Comparison of ENCODE assay signal across 16 cellular contexts in the genomic region with DNA sequence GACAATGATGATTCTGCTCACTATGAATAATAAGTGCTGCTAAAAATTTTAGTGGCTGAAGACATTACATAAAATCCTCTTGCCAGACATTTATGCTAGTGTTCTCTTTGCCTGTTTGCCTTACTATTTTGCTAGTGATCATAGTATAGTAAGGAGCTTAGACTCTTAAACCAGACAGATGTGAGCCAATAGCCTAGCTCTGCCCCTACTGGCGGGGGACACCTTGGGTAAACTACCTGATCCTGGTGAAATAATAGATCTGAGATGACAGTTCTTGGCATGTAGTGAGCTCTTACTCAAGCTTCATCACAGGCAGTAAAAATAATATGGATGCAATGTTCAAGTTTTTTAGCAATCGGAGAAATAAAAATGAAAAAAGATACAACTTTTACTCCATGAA. TPM values are rescaled to one million over a fixed set of nuclear protein-coding genes. Genes with fewer than 3 reads are reported as not detected.
DNase-seq lines count a peak whose midpoint lies in the region; ATAC-seq and TF ChIP-seq lines count a peak whose summit lies in the region.
"Had no signal": no experiment of that assay in that cellular context is flagged by ENCODE, and none has a peak within 500 bp of the region (broad histone marks: within the 10 kb centered on the region; RNA-seq: fewer than 3 reads in every experiment).

No MANE protein-coding gene starts in this region.

- H3K36me3 ChIP-seq in GM23338 (ENCODE audit: insufficient read depth) (no peaks in the 10 kb centered on the region), HCT116 (ENCODE audit: control insufficient read depth in 1 of 2, insufficient read depth in 2 of 2, low read length in 2 of 2) (no peaks in the 10 kb centered on the region), PC-3 (ENCODE audit: low read depth, low read length) (no peaks in the 10 kb centered on the region), brain microvascular endothelial cell (replicated peaks) (no peaks in the 10 kb centered on the region), GM23248 (ENCODE audit: low read depth) (no peaks in the 10 kb centered on the region)
- H3K36me3 ChIP-seq: BE2C, HAP-1 had no signal

- H3K9me2 ChIP-seq in GM23338 (ENCODE audit: insufficient read depth) = 0 out of 2 replicates have a peak, but pooled peaks cover 2% of the 10 kb centered on the region
- H3K9me2 ChIP-seq in HCT116 (ENCODE audit: insufficient read depth) = no peaks in the 10 kb centered on the region
- no peaks in the 10 kb centered on the region for H3K9me2 ChIP-seq in PC-3 (replicated peaks; ENCODE audit: low read length)
- no peaks in the 10 kb centered on the region for H3K9me2 ChIP-seq in GM23248 (ENCODE audit: insufficient read depth)

- H3K27ac ChIP-seq in GM23338 (ENCODE audit: low read depth) (no peak overlapping the region), HCT116 (ENCODE audit: low read depth, low read length) (no peak overlapping the region), PC-3 (ENCODE audit: low read length) (no peak overlapping the region), brain microvascular endothelial cell (no peak overlapping the region), GM23248 (no peak overlapping the region)
- H3K27ac ChIP-seq: C4-2B had no signal

- WGBS in GM23248 (ENCODE audit: low coverage in 1 of 2, low lambda C conversion rate in 2 of 2, missing lambda C conversion rate in 2 of 2), 2 experiments = 94 to 97% methylated on average over 2 of the region's 2 CpGs

- H3K27me3 ChIP-seq in GM23338 (ENCODE audit: insufficient read depth) = no peaks in the 10 kb centered on the region
- no peaks in the 10 kb centered on the region for H3K27me3 ChIP-seq in HCT116 (ENCODE audit: insufficient read depth, low read length)
- no peaks in the 10 kb centered on the region for H3K27me3 ChIP-seq in PC-3 (ENCODE audit: low read length)
- no peaks in the 10 kb centered on the region for H3K27me3 ChIP-seq in brain microvascular endothelial cell (replicated peaks)
- no peaks in the 10 kb centered on the region for H3K27me3 ChIP-seq in GM23248 (replicated peaks; ENCODE audit: insufficient read depth)
- H3K27me3 ChIP-seq: BE2C had no signal

- no peaks in the 10 kb centered on the region for H3K36me3 Mint-ChIP-seq in GM23338 (ENCODE audit: low read depth)
- H3K36me3 Mint-ChIP-seq: IgD-negative memory B cell had no signal

- intact Hi-C loops in HCT116 (cut with micrococcal nuclease) = no loop called here
- intact Hi-C loops in PC-3 (cut with micrococcal nuclease) = no loop called here

- no peak overlapping the region for H3K27ac Mint-ChIP-seq in GM23338
- H3K27ac Mint-ChIP-seq: CD4-positive, alpha-beta T cell; IgD-negative memory B cell had no signal

- H3K9ac ChIP-seq in HCT116 (ENCODE audit: low read length) = no peak overlapping the region
- H3K9ac ChIP-seq in PC-3 (ENCODE audit: low read length) = no peak overlapping the region
- no peak overlapping the region for H3K9ac ChIP-seq in GM23248

- H3K4me1 ChIP-seq in GM23338 (ENCODE audit: insufficient read depth) (no peaks in the 10 kb centered on the region), HCT116 (ENCODE audit: control insufficient read depth in 1 of 2, insufficient read depth in 2 of 2, low read length in 2 of 2) (peaks cover 0 to 16% of the 10 kb centered on the region in 2 experiments; a peak in 2 of 4 replicates), PC-3 (ENCODE audit: insufficient read depth, low read length) (peaks cover 51% of the 10 kb centered on the region), GM23248 (ENCODE audit: insufficient read depth) (peaks cover 28% of the 10 kb centered on the region)
- H3K4me1 ChIP-seq: BE2C, Caco-2 had no signal

- no peak for TF ChIP-seq RAD21 in HCT116 (IDR thresholded peaks at IDR 0.05; ENCODE audit: low read depth)

- TF ChIP-seq CTCF in GM23338 (conservative IDR thresholded peaks at IDR 0.05; ENCODE audit: low read depth in 2 of 2) (peak; percentile 11 to 28; a peak in 2 of 4 replicates), HCT116 (IDR thresholded peaks at IDR 0.05 in 2 of 3, conservative IDR thresholded peaks at IDR 0.05 in 1 of 3; ENCODE audit: borderline replicate concordance in 1 of 3, insufficient read depth in 1 of 3, low read depth in 2 of 3, low read length in 2 of 3) (peak in 1 of 3 experiments; percentile 29; a peak in 1 of 6 replicates), PC-3 (conservative IDR thresholded peaks at IDR 0.05; ENCODE audit: low read depth, low read length) (no peak), brain microvascular endothelial cell (IDR thresholded peaks at IDR 0.05; ENCODE audit: low read depth, low read length, missing control alignments) (peak; percentile 7)

- H3K9me3 Mint-ChIP-seq in GM23338 = no peaks in the 10 kb centered on the region
- H3K9me3 Mint-ChIP-seq: CD4-positive, alpha-beta T cell; IgD-negative memory B cell had no signal

- H4K20me1 ChIP-seq in GM23338 (replicated peaks; ENCODE audit: insufficient read depth) (no peaks in the 10 kb centered on the region), HCT116 (ENCODE audit: insufficient read depth) (no peaks in the 10 kb centered on the region), PC-3 (ENCODE audit: low read length) (no peaks in the 10 kb centered on the region), GM23248 (ENCODE audit: insufficient read depth) (no peaks in the 10 kb centered on the region)

- H3K4me3 ChIP-seq in GM23338 (no peak overlapping the region), HCT116 (replicated peaks in 1 of 2; ENCODE audit: low read depth in 1 of 2, low read length in 2 of 2) (no peak overlapping the region), PC-3 (ENCODE audit: low read length) (no peak overlapping the region), brain microvascular endothelial cell (ENCODE audit: low read depth, low read length) (no peak overlapping the region), GM23248 (no peak overlapping the region)
- H3K4me3 ChIP-seq: HAP-1 had no signal

- H3K4me2 ChIP-seq in GM23338 (no peak overlapping the region), HCT116 (ENCODE audit: low read length) (no peak overlapping the region), PC-3 (ENCODE audit: low read length) (no peak overlapping the region), GM23248 (ENCODE audit: unreplicated experiment) (no peak overlapping the region)

- DNase-seq in GM23338 (ENCODE audit: low spot score) = no peak
- DNase-seq in HCT116 (ENCODE audit: low read depth, low spot score) = no peak
- DNase-seq in PC-3 = peak; percentile 17
- DNase-seq in brain microvascular endothelial cell = no peak
- no peak for DNase-seq in NCI-H82 (lab: John Stamatoyannopoulos, UW)
- no peak for DNase-seq in GM23248
- no peak for DNase-seq in ACHN
- DNase-seq: BE2C; Caco-2; CD4-positive, alpha-beta T cell; KG1 had no signal

- H3F3A ChIP-seq in GM23338 (replicated peaks; ENCODE audit: low read depth) (no peaks in the 10 kb centered on the region), PC-3 (ENCODE audit: low read length, unreplicated experiment) (peaks cover 8% of the 10 kb centered on the region), GM23248 (ENCODE audit: insufficient read depth) (peaks cover 12% of the 10 kb centered on the region)

- H3K4me1 Mint-ChIP-seq in GM23338 = no peaks in the 10 kb centered on the region

- CTCF ChIA-PET in HCT116 (lab: Charles Lee) = interaction anchor here (1.5 kb wide), 1 partner anchor 28 kb away, joined by 4 read pairs; a partner anchor contains a TSS
- CTCF ChIA-PET in PC-3 (lab: Charles Lee) = no interaction called here

- H2AFZ ChIP-seq in GM23338 = peak overlapping the region; percentile 74; the same call in 1 of the 2 replicates
- peak overlapping the region; percentile 20 for H2AFZ ChIP-seq in HCT116 (ENCODE audit: low read depth, low read length, poor library complexity, severe bottlenecking)
- no peak overlapping the region for H2AFZ ChIP-seq in PC-3 (ENCODE audit: low read length)
- no peak overlapping the region for H2AFZ ChIP-seq in GM23248

- no peak for TF ChIP-seq POLR2A in HCT116 (IDR thresholded peaks at IDR 0.05; ENCODE audit: borderline replicate concordance, extremely low read depth, insufficient read depth, insufficient read length)

- H3K79me2 ChIP-seq in GM23338 (replicated peaks; ENCODE audit: insufficient read depth) (no peaks in the 10 kb centered on the region), HCT116 (ENCODE audit: insufficient read depth, low read length) (no peaks in the 10 kb centered on the region), PC-3 (ENCODE audit: low read length) (no peaks in the 10 kb centered on the region), GM23248 (ENCODE audit: insufficient read depth) (no peaks in the 10 kb centered on the region)

- POLR2A ChIA-PET in HCT116 (lab: Charles Lee) = no interaction called here
- POLR2A ChIA-PET in PC-3 (lab: Charles Lee; ENCODE audit: unreplicated experiment) = no interaction called here

- no peak overlapping the region for H3K4me3 Mint-ChIP-seq in GM23338
- H3K4me3 Mint-ChIP-seq: CD4-positive, alpha-beta T cell had no signal

- H3K27me3 Mint-ChIP-seq in GM23338 (ENCODE audit: insufficient read depth, low read depth, poor library complexity) = peaks cover 3% of the 10 kb centered on the region
- H3K27me3 Mint-ChIP-seq: CD4-positive, alpha-beta T cell; IgD-negative memory B cell had no signal

- H3K9me3 ChIP-seq in HCT116 (ENCODE audit: control insufficient read depth in 1 of 2, insufficient read depth in 1 of 2, low read depth in 1 of 2, low read length in 2 of 2) = no peaks in the 10 kb centered on the region
- no peaks in the 10 kb centered on the region for H3K9me3 ChIP-seq in PC-3 (ENCODE audit: low read length)
- no peaks in the 10 kb centered on the region for H3K9me3 ChIP-seq in GM23248 (ENCODE audit: low read depth)
- H3K9me3 ChIP-seq: BE2C, Caco-2, HAP-1 had no signal

- RAD21 ChIA-PET in HCT116 (lab: Charles Lee; ENCODE audit: low non-redundant PET in 1 of 2, low total read pairs in 2 of 2, uncharacterized antibody in 2 of 2, unreplicated experiment in 2 of 2) = no interaction called here

- ATAC-seq in GM23338 (no peak), HCT116 (peak; percentile 68), PC-3 (no peak)

- BruUV-seq in HCT116 (replicated peaks; lab: Mats Ljungman, UMichigan) = no TSS peak
- BruUV-seq in PC-3 (replicated peaks; lab: Mats Ljungman, UMichigan) = no TSS peak

- in situ Hi-C loops in brain microvascular endothelial cell (cut with HindIII; ENCODE audit: low pct_ligation_motif_present, low sequenced_read_pairs) = no loop called here
- in situ Hi-C loops in GM23248 (cut with MboI) = no loop called here
- in situ Hi-C loops in ACHN (cut with HindIII; ENCODE audit: low pct_ligation_motif_present, low pct_unique_long_range_greater_than_20kb, low sequenced_read_pairs) = no loop called here

RNA-seq across cellular contexts. Expression of a gene that starts 18.8 kb away (rescaled TPM):
- not detected in 2 replicates for total RNA-seq in GM23338 (2014; rRNA removed; shearing (Covaris generic))
- polyA plus RNA-seq in GM23338 (2016; fragmentation: Nextera tagmentation; extraction: Ambion mirVana) (not detected in 2 replicates), GM23248 (2016; fragmentation: Nextera tagmentation; extraction: Ambion mirVana) (not detected in 2 replicates)
- total RNA-seq in HCT116 (2021; ENCODE audit: unreplicated experiment) (0.15 TPM), PC-3 (2014; rRNA removed) (0.18 TPM in 1 of 2 replicates, not detected in the other)
- polyA plus RNA-seq in HCT116 (2012) = 0.04 and 0.10 TPM in 2 replicates
- total RNA-seq in GM23248 (2014; rRNA removed; shearing (Covaris generic)) = not detected in 2 replicates
- total RNA-seq: A172, Caco-2, H1 had no signal
- polyA plus RNA-seq: IgD-negative memory B cell had no signal

RNA-seq across cellular contexts. Expression of a gene that starts 27.9 kb away (rescaled TPM):
- total RNA-seq in GM23338 (2014; rRNA removed; shearing (Covaris generic)) = 22.5 and 23.6 TPM in 2 replicates
- polyA plus RNA-seq in GM23338 (2016; fragmentation: Nextera tagmentation; extraction: Ambion mirVana) = 7.3 and 8.6 TPM in 2 replicates
- 17.2 TPM for total RNA-seq in HCT116 (2021; ENCODE audit: unreplicated experiment)
- polyA plus RNA-seq in HCT116 (2012) = 6.0 and 7.8 TPM in 2 replicates
- total RNA-seq in PC-3 (2014; rRNA removed) = 15.4 and 18.1 TPM in 2 replicates
- total RNA-seq in GM23248 (2014; rRNA removed; shearing (Covaris generic)) = 35.7 and 39.3 TPM in 2 replicates
- 15.1 and 16.9 TPM in 2 replicates for polyA plus RNA-seq in GM23248 (2016; fragmentation: Nextera tagmentation; extraction: Ambion mirVana)

RNA-seq across cellular contexts. Expression of a gene that starts 45.2 kb away (rescaled TPM):
- total RNA-seq in GM23338 (2014; rRNA removed; shearing (Covaris generic)) = not detected in 2 replicates
- not detected in 2 replicates for polyA plus RNA-seq in GM23338 (2016; fragmentation: Nextera tagmentation; extraction: Ambion mirVana)
- total RNA-seq in HCT116 (2021; ENCODE audit: unreplicated experiment) = not detected
- polyA plus RNA-seq in HCT116 (2012) = not detected in 2 replicates
- 0.36 and 0.86 TPM in 2 replicates for total RNA-seq in PC-3 (2014; rRNA removed)
- total RNA-seq in GM23248 (2014; rRNA removed; shearing (Covaris generic)) = not detected in 2 replicates
- polyA plus RNA-seq in GM23248 (2016; fragmentation: Nextera tagmentation; extraction: Ambion mirVana) = not detected in 2 replicates
- total RNA-seq: A172; Caco-2; CD4-positive, alpha-beta T cell; H1 had no signal
- polyA plus RNA-seq: IgD-negative memory B cell had no signal

RNA-seq across cellular contexts. Expression of a gene that starts 54.9 kb away (rescaled TPM):
- total RNA-seq in GM23338 (2014; rRNA removed; shearing (Covaris generic)) = 0.10 TPM in 1 of 2 replicates, not detected in the other
- polyA plus RNA-seq in GM23338 (2016; fragmentation: Nextera tagmentation; extraction: Ambion mirVana) (0.13 TPM in 1 of 2 replicates, not detected in the other), GM23248 (2016; fragmentation: Nextera tagmentation; extraction: Ambion mirVana) (not detected in 2 replicates)
- total RNA-seq in HCT116 (2021; ENCODE audit: unreplicated experiment) (not detected), PC-3 (2014; rRNA removed) (not detected in 2 replicates)
- polyA plus RNA-seq in HCT116 (2012) = 0.05 TPM in 1 of 2 replicates, not detected in the other
- total RNA-seq in GM23248 (2014; rRNA removed; shearing (Covaris generic)) = not detected in 2 replicates
- total RNA-seq: A172; Caco-2; CD4-positive, alpha-beta T cell; H1 had no signal
- polyA plus RNA-seq: H1, IgD-negative memory B cell had no signal

Comparison
In these comparisons a context has a peak if more than half of its experiments do, and no peak if none do; other contexts are left out.
1. H2AFZ ChIP-seq: peak in GM23338 (single experiment) and HCT116 (single experiment); none in PC-3 (single experiment) and GM23248 (single experiment).